Comparison of ENCODE assay signal across 8 cellular contexts in the genomic region with DNA sequence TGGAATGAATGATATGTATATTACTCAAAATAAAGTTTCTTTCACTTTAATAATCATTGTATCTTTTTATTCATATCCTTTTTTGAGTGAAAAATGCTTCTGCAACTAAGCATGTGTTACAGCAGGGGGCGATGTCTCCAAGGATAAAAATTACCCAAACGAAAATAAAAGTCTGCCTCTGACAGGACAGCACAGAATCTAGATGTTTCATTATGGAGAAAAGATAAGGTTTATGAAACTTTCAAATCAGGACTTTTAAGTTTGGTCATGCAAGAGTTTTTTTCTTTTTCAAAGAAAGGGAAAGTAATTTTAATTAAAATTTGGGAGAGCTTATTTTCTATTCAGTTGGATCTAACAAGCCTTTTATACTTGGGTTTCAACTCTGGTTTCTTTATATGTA. TPM values are rescaled to one million over a fixed set of nuclear protein-coding genes. Genes with fewer than 3 reads are reported as not detected.
DNase-seq lines count a peak whose midpoint lies in the region; ATAC-seq lines count a peak whose summit lies in the region.

No MANE protein-coding gene starts in this region.

- H3K27me3 Mint-ChIP-seq in activated CD8-positive, alpha-beta T cell treated with anti-CD3 and anti-CD28 coated beads, Interleukin-2, amount 10 ng/mL, durations not matched to agents 7 days and 5 days (ENCODE audit: low read depth): peaks cover 2% of the 10 kb centered on the region

- H3K27ac ChIP-seq in rectal smooth muscle tissue (ENCODE audit: low read depth, low read length): peak overlapping the region; percentile 37

- H3K36me3 Mint-ChIP-seq in activated CD8-positive, alpha-beta T cell treated with anti-CD3 and anti-CD28 coated beads, Interleukin-2, amount 10 ng/mL, durations not matched to agents 7 days and 5 days (ENCODE audit: low read depth): peaks cover 34% of the 10 kb centered on the region

- no peak overlapping the region for H3K27ac Mint-ChIP-seq in activated CD8-positive, alpha-beta T cell treated with anti-CD3 and anti-CD28 coated beads, Interleukin-2, amount 10 ng/mL, durations not matched to agents 7 days and 5 days

- no peak overlapping the region for H3K9ac ChIP-seq in rectal smooth muscle tissue (ENCODE audit: low read length)

- peak; percentile 51 for ATAC-seq in GM21619 (IDR thresholded peaks at IDR 0.05; ENCODE audit: unreplicated experiment)
- no peak for ATAC-seq in activated CD8-positive, alpha-beta T cell treated with anti-CD3 and anti-CD28 coated beads, Interleukin-2, amount 10 ng/mL, durations not matched to agents 7 days and 5 days

- no peaks in the 10 kb centered on the region for H3K27me3 ChIP-seq in rectal smooth muscle tissue (ENCODE audit: control insufficient read depth, insufficient read depth, low read length)

- H3K4me1 Mint-ChIP-seq in activated CD8-positive, alpha-beta T cell treated with anti-CD3 and anti-CD28 coated beads, Interleukin-2, amount 10 ng/mL, durations not matched to agents 7 days and 5 days (ENCODE audit: low read depth): peaks cover 8% of the 10 kb centered on the region

- peaks cover 2% of the 10 kb centered on the region for H3K36me3 ChIP-seq in rectal smooth muscle tissue (ENCODE audit: control insufficient read depth, insufficient read depth, low read length)

- CTCF ChIA-PET in activated CD8-positive, alpha-beta T cell treated with anti-CD3 and anti-CD28 coated beads, Interleukin-2, amount 10 ng/mL, durations not matched to agents 7 days and 5 days (lab: Charles Lee): interaction anchor here (0.7 to 2.9 kb wide), 20 partner anchors 9 to 544 kb away, joined by 3 to 17 read pairs (median 4); no protein-coding TSS in a partner anchor

- H3K4me1 ChIP-seq in rectal smooth muscle tissue (ENCODE audit: control insufficient read depth, insufficient read depth, low read length): peaks cover 4% of the 10 kb centered on the region

- POLR2A ChIA-PET in activated CD8-positive, alpha-beta T cell treated with anti-CD3 and anti-CD28 coated beads, Interleukin-2, amount 10 ng/mL, durations not matched to agents 7 days and 5 days (lab: Charles Lee): no interaction called here

- no peak overlapping the region for H3K4me3 Mint-ChIP-seq in activated CD8-positive, alpha-beta T cell treated with anti-CD3 and anti-CD28 coated beads, Interleukin-2, amount 10 ng/mL, durations not matched to agents 7 days and 5 days

- no peak overlapping the region for H3K4me3 ChIP-seq in rectal smooth muscle tissue (ENCODE audit: low read length)

- no peaks in the 10 kb centered on the region for H3K9me3 Mint-ChIP-seq in activated CD8-positive, alpha-beta T cell treated with anti-CD3 and anti-CD28 coated beads, Interleukin-2, amount 10 ng/mL, durations not matched to agents 7 days and 5 days (ENCODE audit: insufficient read depth)

- DNase-seq in NCI-H2196 (lab: John Stamatoyannopoulos, UW; ENCODE audit: unreplicated experiment) (peak; percentile 43), NCI-H2196 treated with DMSO at 0.1 percent for 48 hours (lab: John Stamatoyannopoulos, UW; ENCODE audit: unreplicated experiment) (no peak), NCI-H1694 (lab: John Stamatoyannopoulos, UW) (peak; percentile 19), germinal center (ENCODE audit: low spot score) (peak; percentile 26), NK-92 (lab: John Stamatoyannopoulos, UW; ENCODE audit: unreplicated experiment) (no peak)
- peak; percentile 54 for DNase-seq in activated CD8-positive, alpha-beta T cell treated with anti-CD3 and anti-CD28 coated beads, Interleukin-2, amount 10 ng/mL, durations not matched to agents 7 days and 5 days

RNA-seq across cellular contexts. Expression of a gene that starts 48.4 kb away (rescaled TPM):
- total RNA-seq in activated CD8-positive, alpha-beta T cell treated with anti-CD3 and anti-CD28 coated beads, Interleukin-2, amount 10 ng/mL, durations not matched to agents 7 days and 5 days: 100 to 1,000 TPM; 110 to 112 TPM

Comparison
In these comparisons a context has a peak if more than half of its experiments do, and no peak if none do; other contexts are left out.
1. DNase-seq: peak in NCI-H2196 (single experiment), NCI-H1694 (single experiment), activated CD8-positive, alpha-beta T cell treated with anti-CD3 and anti-CD28 coated beads, Interleukin-2, amount 10 ng/mL, durations not matched to agents 7 days and 5 days (single experiment) and germinal center (single experiment); none in NCI-H2196 treated with DMSO at 0.1 percent for 48 hours (single experiment) and NK-92 (single experiment).